ENCODE assay signal across 8 cellular contexts in the genomic region with DNA sequence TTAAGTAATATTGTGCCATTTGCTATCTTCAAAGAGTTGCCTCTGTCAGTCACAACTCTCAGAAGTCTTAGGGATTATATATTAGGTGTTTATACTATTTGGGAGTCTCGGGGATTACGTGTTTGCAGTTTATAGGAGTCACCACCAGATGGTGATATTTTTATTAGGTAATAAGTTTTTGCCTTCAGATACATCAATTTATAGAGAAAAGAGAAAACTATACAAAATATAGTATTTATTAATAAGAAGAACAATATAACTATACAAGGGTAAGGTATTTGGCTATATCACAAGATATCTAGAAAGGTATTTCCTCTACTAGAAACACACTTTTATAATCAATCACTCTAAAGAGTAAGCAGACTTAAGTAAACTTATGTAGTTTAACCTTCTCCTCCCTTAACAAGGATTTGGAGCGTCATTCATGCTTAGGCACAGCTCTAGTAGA. TPM values are rescaled to one million over a fixed set of nuclear protein-coding genes. Genes with fewer than 3 reads are reported as not detected.
DNase-seq lines count a peak whose midpoint lies in the region; ATAC-seq and TF ChIP-seq lines count a peak whose summit lies in the region.

No MANE protein-coding gene starts in this region.

- TF ChIP-seq POLR2A in body of pancreas (IDR thresholded peaks at IDR 0.05), result no peak

- intact Hi-C loops in CD4-positive, alpha-beta T cell (cut with DNase I, micrococcal nuclease), result loop anchor here (1.0 to 5.0 kb wide), 3 partner anchors 987 to 1367 kb away; no protein-coding TSS in a partner anchor
- intact Hi-C loops in body of pancreas (cut with DNase I), result loop anchor here (10.0 kb wide), 1 partner anchor 990 kb away; no protein-coding TSS in a partner anchor

- no peaks in the 10 kb centered on the region for H3K9me3 ChIP-seq in CD4-positive, alpha-beta T cell (ENCODE audit: control insufficient read depth, low read length)
- no peaks in the 10 kb centered on the region for H3K9me3 ChIP-seq in body of pancreas

- no peaks in the 10 kb centered on the region for H3K4me1 ChIP-seq in body of pancreas

- no peaks in the 10 kb centered on the region for H3K9me3 Mint-ChIP-seq in CD4-positive, alpha-beta T cell

- no peak overlapping the region for H3K4me3 Mint-ChIP-seq in CD4-positive, alpha-beta T cell

- ATAC-seq in CD4-positive, alpha-beta T cell (ENCODE audit: poor library complexity), result peak; percentile 51
- peak; percentile 50 for ATAC-seq in body of pancreas
- ATAC-seq in GM18519 (IDR thresholded peaks at IDR 0.05; ENCODE audit: low FRiP score, unreplicated experiment), result no peak
- no peak for ATAC-seq in GM21515 (IDR thresholded peaks at IDR 0.05; ENCODE audit: unreplicated experiment)

- peak; percentile 77 for TF ChIP-seq CTCF in CD4-positive, alpha-beta T cell (IDR thresholded peaks at IDR 0.05)
- TF ChIP-seq CTCF in GM20000 (IDR thresholded peaks at IDR 0.05; ENCODE audit: extremely low read depth, missing control alignments), result no peak
- TF ChIP-seq CTCF in body of pancreas (IDR thresholded peaks at IDR 0.05), result peak; percentile 23 to 71 (median 48)

- H3K36me3 ChIP-seq in body of pancreas (replicated peaks in 1 of 2; ENCODE audit: insufficient read depth in 1 of 2, low read depth in 2 of 2), result no peaks in the 10 kb centered on the region

- CTCF ChIA-PET in CD4-positive, alpha-beta T cell (lab: Charles Lee), result interaction anchor here (1.0 kb wide), 1 partner anchor 10 kb away, joined by 4 read pairs; no protein-coding TSS in a partner anchor

- H3K27ac ChIP-seq in CD4-positive, alpha-beta T cell (ENCODE audit: low read depth, low read length), result no peak overlapping the region
- no peak overlapping the region for H3K27ac ChIP-seq in body of pancreas

- POLR2A ChIA-PET in CD4-positive, alpha-beta T cell (lab: Charles Lee), result no interaction called here

- H3K36me3 Mint-ChIP-seq in CD4-positive, alpha-beta T cell (ENCODE audit: low read depth), result no peaks in the 10 kb centered on the region

- DNase-seq in CD4-positive, alpha-beta T cell, result no peak
- DNase-seq in GM20000 (ENCODE audit: low spot score) (peak; percentile 21), NCI-H2196 treated with DMSO at 0.1 percent for 48 hours (lab: John Stamatoyannopoulos, UW; ENCODE audit: unreplicated experiment) (peak; percentile 15), body of pancreas (no peak), medulla oblongata (ENCODE audit: extremely low spot score) (peak; percentile 48), NK-92 (lab: John Stamatoyannopoulos, UW; ENCODE audit: unreplicated experiment) (no peak)

- WGBS in body of pancreas, 2 donors, result 2 to 4% methylated on average over 3 of the region's 3 CpGs

- H3K27me3 Mint-ChIP-seq in CD4-positive, alpha-beta T cell, result peaks cover 20% of the 10 kb centered on the region

- no peak overlapping the region for H3K4me3 ChIP-seq in body of pancreas

- H3K27me3 ChIP-seq in CD4-positive, alpha-beta T cell (ENCODE audit: control insufficient read depth, insufficient read depth, low read length), result peaks cover under 1% of the 10 kb centered on the region
- H3K27me3 ChIP-seq in body of pancreas, result no peaks in the 10 kb centered on the region

- no peak overlapping the region for H3K27ac Mint-ChIP-seq in CD4-positive, alpha-beta T cell

- no peaks in the 10 kb centered on the region for H3K4me1 Mint-ChIP-seq in CD4-positive, alpha-beta T cell (ENCODE audit: low read depth)

RNA-seq across cellular contexts. Expression of gene DHX36, which starts 10.7 kb away (rescaled TPM):
- total RNA-seq in CD4-positive, alpha-beta T cell, result 100 to 1,000 TPM; 128 TPM
- total RNA-seq in body of pancreas, result 10 to 100 TPM; 30.6 to 58.3 TPM

Comparison
In these comparisons a context has a peak if more than half of its experiments do, and no peak if none do; other contexts are left out.
1. ATAC-seq: peak in CD4-positive, alpha-beta T cell (single experiment) and body of pancreas (single experiment); none in GM18519 (single experiment) and GM21515 (single experiment).
2. DNase-seq: peak in GM20000 (single experiment), NCI-H2196 treated with DMSO at 0.1 percent for 48 hours (single experiment) and medulla oblongata (single experiment); none in CD4-positive, alpha-beta T cell (0 of 10), body of pancreas (0 of 4) and NK-92 (single experiment).